20 cellular contexts compared by ENCODE assay signal in genomic region chr7:82098410-82098809, GRCh38.
"Had no signal": no experiment of that assay in that cellular context is flagged by ENCODE, and none has a peak within 500 bp of the region (broad histone marks: within the 10 kb centered on the region; RNA-seq: fewer than 3 reads in every experiment).

No MANE protein-coding gene starts in this region.

- DNase-seq: activated CD4-positive, alpha-beta T cell treated with anti-CD3 and anti-CD28 coated beads for 4 hours; activated CD8-positive, alpha-beta memory T cell treated with anti-CD3 and anti-CD28 coated beads, Interleukin-2, amount 50 U/mL, for 48 hours; activated CD8-positive, alpha-beta T cell treated with anti-CD3 and anti-CD28 coated beads, Interleukin-2, amount 10 ng/mL, durations not matched to agents 7 days and 5 days; activated effector memory CD4-positive, alpha-beta T cell treated with Interleukin-2 at 50 U/mL for 16 hours; activated naive CD4-positive, alpha-beta T cell; activated naive CD8-positive, alpha-beta T cell treated with anti-CD3 and anti-CD28 coated beads, Interleukin-2, amount 50 U/mL, for 24 hours; activated T-cell treated with anti-CD3 and anti-CD28 coated beads, Interleukin-2, amount 50 U/mL, for 1 hour; amniotic stem cell; body of pancreas; central memory CD4-positive, alpha-beta T cell; KG1; NCI-H1092; NCI-H146; NCI-H187 treated with DMSO at 0.1 percent for 48 hours; NCI-H2081 treated with DMSO at 0.1 percent for 48 hours; NCI-H510A treated with DMSO at 0.1 percent for 48 hours; PC-3; SHP77 treated with DMSO at 0.1 percent for 48 hours had no signal

- ATAC-seq: activated CD4-positive, CD25-positive, alpha-beta regulatory T cell treated with anti-CD3 and anti-CD28 coated beads, Interleukin-2, amount 50 U/mL, for 24 hours; activated CD8-positive, alpha-beta T cell treated with anti-CD3 and anti-CD28 coated beads, Interleukin-2, amount 10 ng/mL, durations not matched to agents 7 days and 5 days; activated naive CD4-positive, alpha-beta T cell treated with anti-CD3 and anti-CD28 coated beads, Interleukin-2, amount 50 U/mL, for 72 hours; activated naive CD8-positive, alpha-beta T cell treated with anti-CD3 and anti-CD28 coated beads, Interleukin-2, amount 50 U/mL, for 24 hours; body of pancreas; PC-3 had no signal
